In the genomic region with DNA sequence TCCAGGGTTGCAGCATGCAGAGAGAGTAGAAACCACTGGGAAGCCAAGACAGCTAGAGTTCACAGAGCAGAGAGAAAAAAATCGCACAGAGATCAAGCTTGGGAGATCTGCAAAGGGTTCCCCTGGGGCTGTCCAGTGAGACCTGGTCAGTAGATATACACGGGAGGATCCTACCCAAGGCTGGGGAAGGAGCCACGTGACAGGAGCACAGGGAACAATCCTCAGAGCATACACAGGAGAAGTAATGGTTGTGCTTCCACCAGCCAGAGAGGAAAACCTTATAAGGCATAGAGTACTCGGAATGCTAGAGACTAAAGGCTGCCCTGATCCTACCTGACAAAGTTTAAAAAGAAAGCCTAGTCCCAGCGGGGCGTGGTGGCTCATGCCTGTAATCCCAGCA, we compare ENCODE assay signal across 25 cellular contexts.
"Had no signal": no experiment of that assay in that cellular context is flagged by ENCODE, and none has a peak within 500 bp of the region (broad histone marks: within the 10 kb centered on the region; RNA-seq: fewer than 3 reads in every experiment).

No MANE protein-coding gene starts in this region.

- H3K36me3 Mint-ChIP-seq: activated naive CD4-positive, alpha-beta T cell treated with anti-CD3 and anti-CD28 coated beads, Interleukin-2, amount 10 ng/mL, durations not matched to agents 7 days and 5 days; activated naive CD8-positive, alpha-beta T cell; brain had no signal

- DNase-seq: activated CD4-positive, alpha-beta T cell treated with anti-CD3 and anti-CD28 coated beads, Interleukin-2, amount 10 ng/mL, durations not matched to agents 24 days and 14 days; activated CD4-positive, alpha-beta T cell treated with anti-CD3 and anti-CD28 coated beads, Interleukin-2, amount 50 U/mL, for 4 hours; activated CD8-positive, alpha-beta T cell treated with anti-CD3 and anti-CD28 coated beads for 36 hours; activated effector memory CD4-positive, alpha-beta T cell treated with Interleukin-2 at 50 U/mL for 16 hours; activated naive CD4-positive, alpha-beta T cell treated with anti-CD3 and anti-CD28 coated beads, Interleukin-2, amount 10 ng/mL, durations not matched to agents 7 days and 5 days; activated naive CD8-positive, alpha-beta T cell treated with anti-CD3 and anti-CD28 coated beads, Interleukin-2, amount 50 U/mL, for 24 hours; activated T-cell treated with anti-CD3 and anti-CD28 coated beads, Interleukin-2, amount 50 U/mL, for 24 hours; anterior cingulate cortex; central memory CD4-positive, alpha-beta T cell; NCI-H1092 treated with DMSO at 0.1 percent for 48 hours; NCI-H1417; NCI-H1694; NCI-H1930; NCI-H2081 treated with DMSO at 0.1 percent for 48 hours; NCI-H226; NCI-H446 treated with DMSO at 0.1 percent for 48 hours; NCI-H524; PC-9; SIG-M5; T1000 had no signal

- H3K27ac ChIP-seq: KMS-11, PC-9, RWPE1 had no signal

- H3K4me3 ChIP-seq: PC-9 had no signal

- H2AFZ ChIP-seq: PC-9 had no signal

- H3K9me3 Mint-ChIP-seq: activated CD8-positive, alpha-beta T cell treated with anti-CD3 and anti-CD28 coated beads for 36 hours; activated naive CD4-positive, alpha-beta T cell treated with anti-CD3 and anti-CD28 coated beads, Interleukin-2, amount 10 ng/mL, durations not matched to agents 7 days and 5 days; activated naive CD8-positive, alpha-beta T cell treated with anti-CD3 and anti-CD28 coated beads, Interleukin-2, amount 50 U/mL, for 24 hours; activated T-cell treated with anti-CD3 and anti-CD28 coated beads, Interleukin-2, amount 50 U/mL, for 24 hours; brain had no signal

- H3K9ac ChIP-seq: KMS-11 had no signal

- H3K27ac Mint-ChIP-seq: activated CD4-positive, alpha-beta T cell treated with anti-CD3 and anti-CD28 coated beads, Interleukin-2, amount 10 ng/mL, durations not matched to agents 24 days and 14 days; activated CD8-positive, alpha-beta T cell treated with anti-CD3 and anti-CD28 coated beads for 36 hours; activated naive CD4-positive, alpha-beta T cell treated with anti-CD3 and anti-CD28 coated beads, Interleukin-2, amount 10 ng/mL, durations not matched to agents 7 days and 5 days; activated naive CD8-positive, alpha-beta T cell; activated naive CD8-positive, alpha-beta T cell treated with anti-CD3 and anti-CD28 coated beads, Interleukin-2, amount 50 U/mL, for 24 hours; activated T-cell treated with anti-CD3 and anti-CD28 coated beads, Interleukin-2, amount 50 U/mL, for 24 hours; brain had no signal

- H3K4me3 Mint-ChIP-seq: activated CD4-positive, alpha-beta T cell treated with anti-CD3 and anti-CD28 coated beads, Interleukin-2, amount 10 ng/mL, durations not matched to agents 24 days and 14 days; activated CD8-positive, alpha-beta T cell treated with anti-CD3 and anti-CD28 coated beads for 36 hours; activated naive CD4-positive, alpha-beta T cell treated with anti-CD3 and anti-CD28 coated beads, Interleukin-2, amount 10 ng/mL, durations not matched to agents 7 days and 5 days; activated naive CD8-positive, alpha-beta T cell; activated naive CD8-positive, alpha-beta T cell treated with anti-CD3 and anti-CD28 coated beads, Interleukin-2, amount 50 U/mL, for 24 hours; activated T-cell treated with anti-CD3 and anti-CD28 coated beads, Interleukin-2, amount 50 U/mL, for 24 hours; brain had no signal

- ATAC-seq: activated CD8-positive, alpha-beta T cell treated with anti-CD3 and anti-CD28 coated beads for 36 hours; activated naive CD8-positive, alpha-beta T cell treated with anti-CD3 and anti-CD28 coated beads, Interleukin-2, amount 50 U/mL, for 24 hours; Right ventricle myocardium inferior had no signal

- H3K4me2 ChIP-seq: KMS-11, PC-9 had no signal
